Comparison of ENCODE assay signal across 1 cellular context in the genomic region with DNA sequence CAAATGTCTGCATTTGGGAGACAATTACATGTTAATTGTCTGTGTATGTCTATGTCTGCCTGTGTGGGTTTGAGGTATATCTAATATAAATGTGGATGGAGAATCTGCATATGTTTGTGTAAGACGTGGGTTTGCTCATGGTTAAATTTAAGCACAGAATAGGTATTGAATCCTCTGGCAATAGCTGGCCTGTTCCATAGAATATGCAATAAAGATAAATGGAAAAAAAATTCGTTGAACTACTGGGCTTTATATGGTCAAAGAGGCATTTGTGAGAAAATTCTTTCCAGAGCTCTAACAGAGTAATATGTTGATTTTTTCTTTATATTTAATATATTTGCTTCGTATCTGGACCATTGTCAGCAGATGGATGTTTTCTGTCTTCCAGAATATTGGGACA.
TF ChIP-seq lines count a peak whose summit lies in the region.

No MANE protein-coding gene starts in this region.

TF ChIP-seq in WTC11, 78 proteins besides CTCF, POLR2A, EP300 and RAD21 (continued from another document):
- TF ChIP-seq ZNF219 (CRISPR knock-in tag; IDR thresholded peaks at IDR 0.05; ENCODE audit: borderline replicate concordance): no peak
- TF ChIP-seq, protein P1, sequence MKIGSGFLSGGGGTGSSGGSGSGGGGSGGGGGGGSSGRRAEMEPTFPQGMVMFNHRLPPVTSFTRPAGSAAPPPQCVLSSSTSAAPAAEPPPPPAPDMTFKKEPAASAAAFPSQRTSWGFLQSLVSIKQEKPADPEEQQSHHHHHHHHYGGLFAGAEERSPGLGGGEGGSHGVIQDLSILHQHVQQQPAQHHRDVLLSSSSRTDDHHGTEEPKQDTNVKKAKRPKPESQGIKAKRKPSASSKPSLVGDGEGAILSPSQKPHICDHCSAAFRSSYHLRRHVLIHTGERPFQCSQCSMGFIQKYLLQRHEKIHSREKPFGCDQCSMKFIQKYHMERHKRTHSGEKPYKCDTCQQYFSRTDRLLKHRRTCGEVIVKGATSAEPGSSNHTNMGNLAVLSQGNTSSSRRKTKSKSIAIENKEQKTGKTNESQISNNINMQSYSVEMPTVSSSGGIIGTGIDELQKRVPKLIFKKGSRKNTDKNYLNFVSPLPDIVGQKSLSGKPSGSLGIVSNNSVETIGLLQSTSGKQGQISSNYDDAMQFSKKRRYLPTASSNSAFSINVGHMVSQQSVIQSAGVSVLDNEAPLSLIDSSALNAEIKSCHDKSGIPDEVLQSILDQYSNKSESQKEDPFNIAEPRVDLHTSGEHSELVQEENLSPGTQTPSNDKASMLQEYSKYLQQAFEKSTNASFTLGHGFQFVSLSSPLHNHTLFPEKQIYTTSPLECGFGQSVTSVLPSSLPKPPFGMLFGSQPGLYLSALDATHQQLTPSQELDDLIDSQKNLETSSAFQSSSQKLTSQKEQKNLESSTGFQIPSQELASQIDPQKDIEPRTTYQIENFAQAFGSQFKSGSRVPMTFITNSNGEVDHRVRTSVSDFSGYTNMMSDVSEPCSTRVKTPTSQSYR (CRISPR knock-in tag; IDR thresholded peaks at IDR 0.05): no peak
- TF ChIP-seq ZNF138 (CRISPR knock-in tag; conservative IDR thresholded peaks at IDR 0.05): no peak
- no peak for TF ChIP-seq NFATC4 (CRISPR knock-in tag; IDR thresholded peaks at IDR 0.05)
- no peak for TF ChIP-seq ESRRA (CRISPR knock-in tag; IDR thresholded peaks at IDR 0.05; ENCODE audit: borderline replicate concordance)
